In the genomic region with DNA sequence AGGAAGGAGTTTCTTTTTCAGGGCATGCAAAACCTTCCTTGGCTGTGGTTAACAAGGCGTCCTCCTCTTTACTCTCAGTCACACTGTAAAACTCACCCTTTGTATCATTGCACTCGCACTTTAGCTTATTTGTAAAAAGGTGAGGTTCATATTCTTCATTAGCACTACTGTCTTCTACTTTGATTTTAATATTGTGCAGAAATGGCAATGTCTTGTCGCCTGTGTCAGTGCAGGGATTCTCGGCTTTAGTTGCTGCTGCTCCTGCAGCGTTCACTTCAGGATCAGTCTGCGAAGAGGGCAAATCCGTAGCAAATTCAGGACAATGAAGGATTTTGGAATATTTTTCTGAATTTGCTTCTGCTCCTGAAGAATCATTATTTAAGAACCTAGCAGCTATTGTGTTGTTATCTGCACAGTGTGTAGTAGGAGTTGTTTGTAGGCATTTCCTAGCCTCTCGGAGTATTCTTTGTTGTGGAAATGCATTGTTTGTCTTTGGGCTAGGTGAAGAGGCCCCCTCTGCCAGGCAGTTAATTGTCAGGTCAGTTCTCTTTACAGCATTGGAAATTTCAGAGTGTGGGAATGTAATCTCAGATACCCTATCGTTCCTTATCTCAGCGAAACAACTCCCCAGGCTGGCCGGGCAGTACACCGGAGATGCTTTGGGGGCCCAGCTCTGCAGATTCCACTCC, we compare ENCODE assay signal across 9 cellular contexts. TPM values are rescaled to one million over a fixed set of nuclear protein-coding genes. Genes with fewer than 3 reads are reported as not detected.
DNase-seq lines count a peak whose midpoint lies in the region; ATAC-seq and TF ChIP-seq lines count a peak whose summit lies in the region.
"Had no signal": no experiment of that assay in that cellular context is flagged by ENCODE, and none has a peak within 500 bp of the region (broad histone marks: within the 10 kb centered on the region; RNA-seq: fewer than 3 reads in every experiment).

No MANE protein-coding gene starts in this region.

- peaks cover 16 to 42% (median 40%) of the 10 kb centered on the region in 7 donors for H3K4me1 Mint-ChIP-seq in naive thymus-derived CD4-positive, alpha-beta T cell

- peaks cover 0 to 11% (median 0%) of the 10 kb centered on the region in 11 donors for H3K9me3 Mint-ChIP-seq in naive thymus-derived CD4-positive, alpha-beta T cell

- H3K36me3 Mint-ChIP-seq in naive thymus-derived CD4-positive, alpha-beta T cell, result no peaks in the 10 kb centered on the region

- H3K4me3 ChIP-seq in ACC112 (ENCODE audit: low read depth, low read length), result peak overlapping the region; percentile 65
- no peak overlapping the region for H3K4me3 ChIP-seq in KMS-11 (IDR thresholded peaks at IDR 0.05; ENCODE audit: insufficient read depth, low read depth, low read length)
- H3K4me3 ChIP-seq in dorsolateral prefrontal cortex, result peak overlapping the region; percentile 33 to 80 (median 67)
- H3K4me3 ChIP-seq in naive thymus-derived CD4-positive, alpha-beta T cell (ENCODE audit: low read length), result no peak overlapping the region

- H3K27me3 Mint-ChIP-seq in naive thymus-derived CD4-positive, alpha-beta T cell, result peaks cover 68 to 86% (median 84%) of the 10 kb centered on the region in 5 donors

- H3K27ac Mint-ChIP-seq in naive thymus-derived CD4-positive, alpha-beta T cell, result peak overlapping the region in 1 of 9 donors; percentile 51

- H4K20me1 ChIP-seq in KMS-11 (ENCODE audit: insufficient read depth), result no peaks in the 10 kb centered on the region

- no peak overlapping the region for H3K27ac ChIP-seq in ACC112 (ENCODE audit: low read depth, low read length)
- no peak overlapping the region for H3K27ac ChIP-seq in KMS-11
- H3K27ac ChIP-seq in dorsolateral prefrontal cortex, result peak overlapping the region in 53 of 59 donors; percentile 15 to 93 (median 63)
- no peak overlapping the region for H3K27ac ChIP-seq in naive thymus-derived CD4-positive, alpha-beta T cell (ENCODE audit: low read depth, low read length)

- H3K9me3 ChIP-seq in naive thymus-derived CD4-positive, alpha-beta T cell (ENCODE audit: control insufficient read depth in 2 of 3, low read length in 3 of 3), result no peaks in the 10 kb centered on the region

- H3K36me3 ChIP-seq in ACC112 (ENCODE audit: insufficient read depth, low read length) (no peaks in the 10 kb centered on the region), KMS-11 (ENCODE audit: insufficient read depth) (no peaks in the 10 kb centered on the region)
- H3K36me3 ChIP-seq in naive thymus-derived CD4-positive, alpha-beta T cell (ENCODE audit: control insufficient read depth in 2 of 3, insufficient read depth in 3 of 3, low read length in 3 of 3), result no peaks in the 10 kb centered on the region

- H3K4me1 ChIP-seq in ACC112 (ENCODE audit: control insufficient read depth, insufficient read depth, low read length, unreplicated experiment), result peaks cover 29% of the 10 kb centered on the region
- H3K4me1 ChIP-seq in KMS-11 (ENCODE audit: low read depth, poor library complexity, severe bottlenecking), result peaks cover 41% of the 10 kb centered on the region
- H3K4me1 ChIP-seq in naive thymus-derived CD4-positive, alpha-beta T cell (ENCODE audit: control insufficient read depth in 2 of 2, insufficient read depth in 2 of 2, low read length in 2 of 2), result peaks cover 29 to 37% of the 10 kb centered on the region in 2 donors

- POLR2A ChIA-PET in naive thymus-derived CD4-positive, alpha-beta T cell (lab: Charles Lee), result interaction anchor here (0.8 to 2.0 kb wide), 4 partner anchors 10 to 1923 kb away, joined by 3 to 8 read pairs (median 5); partner anchors contain the start of genes OTUD1 and SKIDA1

- H3K4me3 Mint-ChIP-seq in naive thymus-derived CD4-positive, alpha-beta T cell, result peak overlapping the region; percentile 60 to 83 (median 66)

- DNase-seq in dorsolateral prefrontal cortex (no peak), SW480 (ENCODE audit: low spot score) (no peak), globus pallidus (ENCODE audit: low spot score) (no peak)
- DNase-seq in naive thymus-derived CD4-positive, alpha-beta T cell, result no peak
- DNase-seq: NCI-H1092 had no signal

- intact Hi-C loops in dorsolateral prefrontal cortex (cut with DNase I), result no loop called here
- intact Hi-C loops in naive thymus-derived CD4-positive, alpha-beta T cell (cut with micrococcal nuclease), result loop anchor here in 1 of 2 donors (5.0 kb wide), 1 partner anchor 827 kb away; no protein-coding TSS in a partner anchor

- peak overlapping the region; percentile 46 for H2AFZ ChIP-seq in ACC112 (ENCODE audit: low read length, unreplicated experiment)
- H2AFZ ChIP-seq in KMS-11 (ENCODE audit: low read depth), result peak overlapping the region; percentile 80; the same call in 1 of the 2 replicates

- peak overlapping the region; percentile 85 for H3K4me2 ChIP-seq in KMS-11

- CTCF ChIA-PET in naive thymus-derived CD4-positive, alpha-beta T cell (lab: Charles Lee), result interaction anchor here (0.7 kb wide), 1 partner anchor 10 kb away, joined by 3 read pairs; no protein-coding TSS in a partner anchor

- no peaks in the 10 kb centered on the region for H3K79me2 ChIP-seq in ACC112 (ENCODE audit: control insufficient read depth, insufficient read depth, low read length, unreplicated experiment)
- no peaks in the 10 kb centered on the region for H3K79me2 ChIP-seq in KMS-11 (ENCODE audit: insufficient read depth, low read depth)

- H3K27me3 ChIP-seq in ACC112 (ENCODE audit: insufficient read depth, low read length) (no peaks in the 10 kb centered on the region), KMS-11 (ENCODE audit: insufficient read depth, low read depth) (peaks cover 42% of the 10 kb centered on the region), dorsolateral prefrontal cortex (no peaks in the 10 kb centered on the region)
- H3K27me3 ChIP-seq in naive thymus-derived CD4-positive, alpha-beta T cell (ENCODE audit: control insufficient read depth in 2 of 2, insufficient read depth in 2 of 2, low read length in 2 of 2), result peaks cover 48 to 54% of the 10 kb centered on the region in 2 donors

- ATAC-seq in naive thymus-derived CD4-positive, alpha-beta T cell, result no peak
- no peak for ATAC-seq in GM21528 (IDR thresholded peaks at IDR 0.05; ENCODE audit: low FRiP score, unreplicated experiment)
- no peak for ATAC-seq in HG02981 (IDR thresholded peaks at IDR 0.05; ENCODE audit: unreplicated experiment)

- H3K9ac ChIP-seq in KMS-11, result no peak overlapping the region

- TF ChIP-seq CTCF in KMS-11 (conservative IDR thresholded peaks at IDR 0.05; ENCODE audit: low read depth, low read length), result no peak
- no peak for TF ChIP-seq CTCF in dorsolateral prefrontal cortex (IDR thresholded peaks at IDR 0.05 in 54 of 56, conservative IDR thresholded peaks at IDR 0.05 in 2 of 56; ENCODE audit: low read depth in 1 of 56, partially characterized antibody in 56 of 56)

RNA-seq across cellular contexts. Expression of gene SKIDA1, which starts 9.8 kb away (rescaled TPM):
- 1 to 10 TPM; 2.0 to 8.9 (median 4.4) TPM for total RNA-seq in dorsolateral prefrontal cortex
- total RNA-seq in naive thymus-derived CD4-positive, alpha-beta T cell, result under 1 TPM in 4 of 5 experiments, not detected in 1; 0.17 to 0.45 (median 0.28) TPM
- polyA plus RNA-seq in naive thymus-derived CD4-positive, alpha-beta T cell, result under 1 TPM in 1 of 2 donors, not detected in 1; 0.38 TPM

RNA-seq across cellular contexts. Expression of gene MLLT10, which starts 18.3 kb away (rescaled TPM):
- 10 to 100 TPM; 35.4 to 78.5 (median 55.3) TPM for total RNA-seq in dorsolateral prefrontal cortex
- total RNA-seq in naive thymus-derived CD4-positive, alpha-beta T cell, result 10 to 100 TPM; 50.0 to 74.2 (median 67.9) TPM
- polyA plus RNA-seq in naive thymus-derived CD4-positive, alpha-beta T cell, result 1 to 10 TPM; 6.0 to 8.8 TPM

Comparison
In these comparisons a context has a peak if more than half of its experiments do, and no peak if none do; other contexts are left out.
1. H3K27ac ChIP-seq: peak in dorsolateral prefrontal cortex (53 of 59); none in ACC112 (single experiment), KMS-11 (single experiment) and naive thymus-derived CD4-positive, alpha-beta T cell (single experiment).
2. H3K4me3 ChIP-seq: peak in ACC112 (single experiment) and dorsolateral prefrontal cortex (59 of 59); none in KMS-11 (single experiment) and naive thymus-derived CD4-positive, alpha-beta T cell (single experiment).